ENCODE assay signal across 1 cellular context in the genomic region with DNA sequence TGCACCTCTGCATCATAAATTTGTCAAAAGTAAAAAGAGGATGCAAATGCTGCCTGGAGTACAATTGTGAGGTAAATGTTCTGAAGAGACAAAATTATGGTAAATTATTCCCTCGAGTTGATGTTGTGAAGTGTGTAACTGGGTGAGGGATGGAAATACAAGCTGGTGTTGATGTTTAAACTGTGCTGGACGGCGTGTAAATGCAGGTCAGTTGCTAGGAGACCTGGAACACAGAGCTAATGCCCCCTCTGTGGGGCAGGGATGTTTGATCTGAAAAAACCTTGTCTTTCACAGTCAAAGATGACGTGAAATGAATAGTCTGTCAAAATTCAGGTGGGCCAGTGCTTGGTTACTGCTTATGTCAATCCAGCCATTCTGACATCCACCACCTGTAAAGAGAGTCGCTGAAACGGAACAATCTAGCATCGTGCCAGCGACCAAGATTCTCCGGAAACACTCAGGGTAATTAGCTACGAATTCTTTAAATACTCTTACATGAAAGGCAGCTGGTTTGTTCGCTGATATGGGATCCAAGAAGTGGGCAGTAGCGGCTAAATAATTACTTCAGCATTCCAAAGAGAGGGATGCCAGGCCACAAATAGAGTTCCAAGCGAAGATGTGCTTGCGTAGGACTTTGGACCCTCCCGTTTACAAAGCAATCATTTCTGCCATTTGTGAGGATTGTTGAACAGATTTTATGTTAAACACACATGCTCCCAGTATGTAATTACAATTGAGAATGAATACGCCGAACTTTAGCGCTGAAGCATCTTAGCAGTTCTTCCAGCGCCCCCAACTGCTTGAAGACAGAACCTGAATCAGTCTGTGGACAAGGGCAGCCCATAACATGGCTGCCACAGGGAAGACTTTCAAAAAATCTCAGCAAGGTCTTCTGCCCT.
TF ChIP-seq lines count a peak whose summit lies in the region.

No MANE protein-coding gene starts in this region.

TF ChIP-seq in HepG2, 621 proteins besides CTCF, POLR2A, EP300 and RAD21 (continued from another document and continues in another):
- TF ChIP-seq, protein P1, sequence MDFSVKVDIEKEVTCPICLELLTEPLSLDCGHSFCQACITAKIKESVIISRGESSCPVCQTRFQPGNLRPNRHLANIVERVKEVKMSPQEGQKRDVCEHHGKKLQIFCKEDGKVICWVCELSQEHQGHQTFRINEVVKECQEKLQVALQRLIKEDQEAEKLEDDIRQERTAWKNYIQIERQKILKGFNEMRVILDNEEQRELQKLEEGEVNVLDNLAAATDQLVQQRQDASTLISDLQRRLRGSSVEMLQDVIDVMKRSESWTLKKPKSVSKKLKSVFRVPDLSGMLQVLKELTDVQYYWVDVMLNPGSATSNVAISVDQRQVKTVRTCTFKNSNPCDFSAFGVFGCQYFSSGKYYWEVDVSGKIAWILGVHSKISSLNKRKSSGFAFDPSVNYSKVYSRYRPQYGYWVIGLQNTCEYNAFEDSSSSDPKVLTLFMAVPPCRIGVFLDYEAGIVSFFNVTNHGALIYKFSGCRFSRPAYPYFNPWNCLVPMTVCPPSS (IDR thresholded peaks at IDR 0.05) = no peak
- TF ChIP-seq ZNF644 (CRISPR knock-in tag; IDR thresholded peaks at IDR 0.05; ENCODE audit: low read depth) = no peak
- TF ChIP-seq, protein P2, sequence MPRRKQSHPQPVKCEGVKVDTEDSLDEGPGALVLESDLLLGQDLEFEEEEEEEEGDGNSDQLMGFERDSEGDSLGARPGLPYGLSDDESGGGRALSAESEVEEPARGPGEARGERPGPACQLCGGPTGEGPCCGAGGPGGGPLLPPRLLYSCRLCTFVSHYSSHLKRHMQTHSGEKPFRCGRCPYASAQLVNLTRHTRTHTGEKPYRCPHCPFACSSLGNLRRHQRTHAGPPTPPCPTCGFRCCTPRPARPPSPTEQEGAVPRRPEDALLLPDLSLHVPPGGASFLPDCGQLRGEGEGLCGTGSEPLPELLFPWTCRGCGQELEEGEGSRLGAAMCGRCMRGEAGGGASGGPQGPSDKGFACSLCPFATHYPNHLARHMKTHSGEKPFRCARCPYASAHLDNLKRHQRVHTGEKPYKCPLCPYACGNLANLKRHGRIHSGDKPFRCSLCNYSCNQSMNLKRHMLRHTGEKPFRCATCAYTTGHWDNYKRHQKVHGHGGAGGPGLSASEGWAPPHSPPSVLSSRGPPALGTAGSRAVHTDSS (CRISPR knock-in tag; conservative IDR thresholded peaks at IDR 0.05) = no peak
- TF ChIP-seq HNF4A (CRISPR knock-in tag; IDR thresholded peaks at IDR 0.05) = peak; percentile 73
- TF ChIP-seq ZNF619 (CRISPR knock-in tag; IDR thresholded peaks at IDR 0.05) = no peak
- TF ChIP-seq, protein P3, sequence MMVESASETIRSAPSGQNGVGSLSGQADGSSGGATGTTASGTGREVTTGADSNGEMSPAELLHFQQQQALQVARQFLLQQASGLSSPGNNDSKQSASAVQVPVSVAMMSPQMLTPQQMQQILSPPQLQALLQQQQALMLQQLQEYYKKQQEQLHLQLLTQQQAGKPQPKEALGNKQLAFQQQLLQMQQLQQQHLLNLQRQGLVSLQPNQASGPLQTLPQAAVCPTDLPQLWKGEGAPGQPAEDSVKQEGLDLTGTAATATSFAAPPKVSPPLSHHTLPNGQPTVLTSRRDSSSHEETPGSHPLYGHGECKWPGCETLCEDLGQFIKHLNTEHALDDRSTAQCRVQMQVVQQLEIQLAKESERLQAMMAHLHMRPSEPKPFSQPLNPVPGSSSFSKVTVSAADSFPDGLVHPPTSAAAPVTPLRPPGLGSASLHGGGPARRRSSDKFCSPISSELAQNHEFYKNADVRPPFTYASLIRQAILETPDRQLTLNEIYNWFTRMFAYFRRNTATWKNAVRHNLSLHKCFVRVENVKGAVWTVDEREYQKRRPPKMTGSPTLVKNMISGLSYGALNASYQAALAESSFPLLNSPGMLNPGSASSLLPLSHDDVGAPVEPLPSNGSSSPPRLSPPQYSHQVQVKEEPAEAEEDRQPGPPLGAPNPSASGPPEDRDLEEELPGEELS (CRISPR knock-in tag; IDR thresholded peaks at IDR 0.05) = peak; percentile 50
- no peak for TF ChIP-seq ZNF720 (CRISPR knock-in tag; IDR thresholded peaks at IDR 0.05)
- TF ChIP-seq ZNF256 (CRISPR knock-in tag; conservative IDR thresholded peaks at IDR 0.05) = no peak
- no peak for TF ChIP-seq ZNF468 (CRISPR knock-in tag; IDR thresholded peaks at IDR 0.05)
- TF ChIP-seq ZNF850 (CRISPR knock-in tag; conservative IDR thresholded peaks at IDR 0.05) = no peak
- TF ChIP-seq ZNF790 (CRISPR knock-in tag; IDR thresholded peaks at IDR 0.05; ENCODE audit: borderline replicate concordance) = no peak
- TF ChIP-seq NCOA5 (CRISPR knock-in tag; IDR thresholded peaks at IDR 0.05) = no peak
- TF ChIP-seq, protein P4, sequence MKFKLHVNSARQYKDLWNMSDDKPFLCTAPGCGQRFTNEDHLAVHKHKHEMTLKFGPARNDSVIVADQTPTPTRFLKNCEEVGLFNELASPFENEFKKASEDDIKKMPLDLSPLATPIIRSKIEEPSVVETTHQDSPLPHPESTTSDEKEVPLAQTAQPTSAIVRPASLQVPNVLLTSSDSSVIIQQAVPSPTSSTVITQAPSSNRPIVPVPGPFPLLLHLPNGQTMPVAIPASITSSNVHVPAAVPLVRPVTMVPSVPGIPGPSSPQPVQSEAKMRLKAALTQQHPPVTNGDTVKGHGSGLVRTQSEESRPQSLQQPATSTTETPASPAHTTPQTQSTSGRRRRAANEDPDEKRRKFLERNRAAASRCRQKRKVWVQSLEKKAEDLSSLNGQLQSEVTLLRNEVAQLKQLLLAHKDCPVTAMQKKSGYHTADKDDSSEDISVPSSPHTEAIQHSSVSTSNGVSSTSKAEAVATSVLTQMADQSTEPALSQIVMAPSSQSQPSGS (CRISPR knock-in tag; IDR thresholded peaks at IDR 0.05) = no peak
- TF ChIP-seq, protein P5, sequence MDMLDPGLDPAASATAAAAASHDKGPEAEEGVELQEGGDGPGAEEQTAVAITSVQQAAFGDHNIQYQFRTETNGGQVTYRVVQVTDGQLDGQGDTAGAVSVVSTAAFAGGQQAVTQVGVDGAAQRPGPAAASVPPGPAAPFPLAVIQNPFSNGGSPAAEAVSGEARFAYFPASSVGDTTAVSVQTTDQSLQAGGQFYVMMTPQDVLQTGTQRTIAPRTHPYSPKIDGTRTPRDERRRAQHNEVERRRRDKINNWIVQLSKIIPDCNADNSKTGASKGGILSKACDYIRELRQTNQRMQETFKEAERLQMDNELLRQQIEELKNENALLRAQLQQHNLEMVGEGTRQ (IDR thresholded peaks at IDR 0.05; ENCODE audit: low read depth, low read length) = no peak
- TF ChIP-seq, protein P5 (CRISPR knock-in tag; IDR thresholded peaks at IDR 0.05; ENCODE audit: borderline replicate concordance) = no peak
- TF ChIP-seq, protein P6, sequence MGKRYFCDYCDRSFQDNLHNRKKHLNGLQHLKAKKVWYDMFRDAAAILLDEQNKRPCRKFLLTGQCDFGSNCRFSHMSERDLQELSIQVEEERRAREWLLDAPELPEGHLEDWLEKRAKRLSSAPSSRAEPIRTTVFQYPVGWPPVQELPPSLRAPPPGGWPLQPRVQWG (CRISPR knock-in tag; IDR thresholded peaks at IDR 0.05; ENCODE audit: borderline replicate concordance, low read depth) = no peak
- TF ChIP-seq NFE2L2 (IDR thresholded peaks at IDR 0.05; ENCODE audit: low read length) = no peak
- TF ChIP-seq ZNF724P (CRISPR knock-in tag; IDR thresholded peaks at IDR 0.05; ENCODE audit: borderline replicate concordance) = no peak
- TF ChIP-seq, protein P7, sequence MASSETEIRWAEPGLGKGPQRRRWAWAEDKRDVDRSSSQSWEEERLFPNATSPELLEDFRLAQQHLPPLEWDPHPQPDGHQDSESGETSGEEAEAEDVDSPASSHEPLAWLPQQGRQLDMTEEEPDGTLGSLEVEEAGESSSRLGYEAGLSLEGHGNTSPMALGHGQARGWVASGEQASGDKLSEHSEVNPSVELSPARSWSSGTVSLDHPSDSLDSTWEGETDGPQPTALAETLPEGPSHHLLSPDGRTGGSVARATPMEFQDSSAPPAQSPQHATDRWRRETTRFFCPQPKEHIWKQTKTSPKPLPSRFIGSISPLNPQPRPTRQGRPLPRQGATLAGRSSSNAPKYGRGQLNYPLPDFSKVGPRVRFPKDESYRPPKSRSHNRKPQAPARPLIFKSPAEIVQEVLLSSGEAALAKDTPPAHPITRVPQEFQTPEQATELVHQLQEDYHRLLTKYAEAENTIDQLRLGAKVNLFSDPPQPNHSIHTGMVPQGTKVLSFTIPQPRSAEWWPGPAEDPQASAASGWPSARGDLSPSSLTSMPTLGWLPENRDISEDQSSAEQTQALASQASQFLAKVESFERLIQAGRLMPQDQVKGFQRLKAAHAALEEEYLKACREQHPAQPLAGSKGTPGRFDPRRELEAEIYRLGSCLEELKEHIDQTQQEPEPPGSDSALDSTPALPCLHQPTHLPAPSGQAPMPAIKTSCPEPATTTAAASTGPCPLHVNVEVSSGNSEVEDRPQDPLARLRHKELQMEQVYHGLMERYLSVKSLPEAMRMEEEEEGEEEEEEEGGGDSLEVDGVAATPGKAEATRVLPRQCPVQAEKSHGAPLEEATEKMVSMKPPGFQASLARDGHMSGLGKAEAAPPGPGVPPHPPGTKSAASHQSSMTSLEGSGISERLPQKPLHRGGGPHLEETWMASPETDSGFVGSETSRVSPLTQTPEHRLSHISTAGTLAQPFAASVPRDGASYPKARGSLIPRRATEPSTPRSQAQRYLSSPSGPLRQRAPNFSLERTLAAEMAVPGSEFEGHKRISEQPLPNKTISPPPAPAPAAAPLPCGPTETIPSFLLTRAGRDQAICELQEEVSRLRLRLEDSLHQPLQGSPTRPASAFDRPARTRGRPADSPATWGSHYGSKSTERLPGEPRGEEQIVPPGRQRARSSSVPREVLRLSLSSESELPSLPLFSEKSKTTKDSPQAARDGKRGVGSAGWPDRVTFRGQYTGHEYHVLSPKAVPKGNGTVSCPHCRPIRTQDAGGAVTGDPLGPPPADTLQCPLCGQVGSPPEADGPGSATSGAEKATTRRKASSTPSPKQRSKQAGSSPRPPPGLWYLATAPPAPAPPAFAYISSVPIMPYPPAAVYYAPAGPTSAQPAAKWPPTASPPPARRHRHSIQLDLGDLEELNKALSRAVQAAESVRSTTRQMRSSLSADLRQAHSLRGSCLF (CRISPR knock-in tag; IDR thresholded peaks at IDR 0.05; ENCODE audit: borderline replicate concordance) = no peak
- no peak for TF ChIP-seq TOPORS (CRISPR knock-in tag; IDR thresholded peaks at IDR 0.05)
- TF ChIP-seq KMT2A (CRISPR knock-in tag; IDR thresholded peaks at IDR 0.05) = no peak
- TF ChIP-seq REXO4 (CRISPR knock-in tag; IDR thresholded peaks at IDR 0.05; ENCODE audit: borderline replicate concordance) = no peak
- TF ChIP-seq ATRX (CRISPR knock-in tag; IDR thresholded peaks at IDR 0.05; ENCODE audit: borderline replicate concordance) = no peak
- TF ChIP-seq GFI1 (CRISPR knock-in tag; IDR thresholded peaks at IDR 0.05; ENCODE audit: borderline replicate concordance) = peak; percentile 29; the same call in 1 of the 2 replicates
- TF ChIP-seq GABPB1 (CRISPR knock-in tag; IDR thresholded peaks at IDR 0.05) = no peak
- TF ChIP-seq, protein P8, sequence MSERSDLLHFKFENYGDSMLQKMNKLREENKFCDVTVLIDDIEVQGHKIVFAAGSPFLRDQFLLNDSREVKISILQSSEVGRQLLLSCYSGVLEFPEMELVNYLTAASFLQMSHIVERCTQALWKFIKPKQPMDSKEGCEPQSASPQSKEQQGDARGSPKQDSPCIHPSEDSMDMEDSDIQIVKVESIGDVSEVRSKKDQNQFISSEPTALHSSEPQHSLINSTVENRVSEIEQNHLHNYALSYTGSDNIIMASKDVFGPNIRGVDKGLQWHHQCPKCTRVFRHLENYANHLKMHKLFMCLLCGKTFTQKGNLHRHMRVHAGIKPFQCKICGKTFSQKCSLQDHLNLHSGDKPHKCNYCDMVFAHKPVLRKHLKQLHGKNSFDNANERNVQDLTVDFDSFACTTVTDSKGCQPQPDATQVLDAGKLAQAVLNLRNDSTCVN (CRISPR knock-in tag; IDR thresholded peaks at IDR 0.05; ENCODE audit: borderline replicate concordance) = no peak
- no peak for TF ChIP-seq ADNP (CRISPR knock-in tag; IDR thresholded peaks at IDR 0.05)
- peak; percentile 32 for TF ChIP-seq ASH2L (IDR thresholded peaks at IDR 0.05; ENCODE audit: insufficient read length, low read depth, low read length)
- TF ChIP-seq, protein P9, sequence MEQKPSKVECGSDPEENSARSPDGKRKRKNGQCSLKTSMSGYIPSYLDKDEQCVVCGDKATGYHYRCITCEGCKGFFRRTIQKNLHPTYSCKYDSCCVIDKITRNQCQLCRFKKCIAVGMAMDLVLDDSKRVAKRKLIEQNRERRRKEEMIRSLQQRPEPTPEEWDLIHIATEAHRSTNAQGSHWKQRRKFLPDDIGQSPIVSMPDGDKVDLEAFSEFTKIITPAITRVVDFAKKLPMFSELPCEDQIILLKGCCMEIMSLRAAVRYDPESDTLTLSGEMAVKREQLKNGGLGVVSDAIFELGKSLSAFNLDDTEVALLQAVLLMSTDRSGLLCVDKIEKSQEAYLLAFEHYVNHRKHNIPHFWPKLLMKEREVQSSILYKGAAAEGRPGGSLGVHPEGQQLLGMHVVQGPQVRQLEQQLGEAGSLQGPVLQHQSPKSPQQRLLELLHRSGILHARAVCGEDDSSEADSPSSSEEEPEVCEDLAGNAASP (CRISPR knock-in tag; IDR thresholded peaks at IDR 0.05; ENCODE audit: borderline replicate concordance) = 0 out of 2 replicates have a peak, but pooled peaks have one; percentile 21
- TF ChIP-seq HCFC1 (IDR thresholded peaks at IDR 0.05; ENCODE audit: low read depth, low read length) = no peak
- no peak for TF ChIP-seq RARA (CRISPR knock-in tag; IDR thresholded peaks at IDR 0.05)
- TF ChIP-seq SETDB1 (CRISPR knock-in tag; IDR thresholded peaks at IDR 0.05; ENCODE audit: borderline replicate concordance) = no peak
- TF ChIP-seq NONO (IDR thresholded peaks at IDR 0.05) = no peak
- no peak for TF ChIP-seq NONO (CRISPR knock-in tag; conservative IDR thresholded peaks at IDR 0.05)
- TF ChIP-seq TBX3 (IDR thresholded peaks at IDR 0.05; ENCODE audit: borderline replicate concordance) = no peak
- TF ChIP-seq EEA1 (CRISPR knock-in tag; IDR thresholded peaks at IDR 0.05; ENCODE audit: borderline replicate concordance) = no peak
- TF ChIP-seq, protein P10, sequence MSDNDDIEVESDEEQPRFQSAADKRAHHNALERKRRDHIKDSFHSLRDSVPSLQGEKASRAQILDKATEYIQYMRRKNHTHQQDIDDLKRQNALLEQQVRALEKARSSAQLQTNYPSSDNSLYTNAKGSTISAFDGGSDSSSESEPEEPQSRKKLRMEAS (IDR thresholded peaks at IDR 0.05) = no peak
- no peak for TF ChIP-seq ZIK1 (CRISPR knock-in tag; IDR thresholded peaks at IDR 0.05; ENCODE audit: borderline replicate concordance, low read depth)
- no peak for TF ChIP-seq ZNF670 (CRISPR knock-in tag; IDR thresholded peaks at IDR 0.05; ENCODE audit: borderline replicate concordance)
- no peak for TF ChIP-seq CEBPB (IDR thresholded peaks at IDR 0.05; ENCODE audit: borderline replicate concordance, low read depth, low read length)
- peak; percentile 17; the same call in 1 of the 2 replicates for TF ChIP-seq THAP11 (CRISPR knock-in tag; IDR thresholded peaks at IDR 0.05)
- no peak for TF ChIP-seq ZNF446 (CRISPR knock-in tag; IDR thresholded peaks at IDR 0.05)
- TF ChIP-seq ZNF260 (CRISPR knock-in tag; IDR thresholded peaks at IDR 0.05; ENCODE audit: borderline replicate concordance, low read depth) = no peak
- TF ChIP-seq ZNF350 (CRISPR knock-in tag; IDR thresholded peaks at IDR 0.05; ENCODE audit: borderline replicate concordance, low read depth) = no peak
- peak; percentile 66; the same call in 1 of the 2 replicates for TF ChIP-seq YEATS4 (CRISPR knock-in tag; IDR thresholded peaks at IDR 0.05; ENCODE audit: borderline replicate concordance)
